8 cellular contexts compared by ENCODE assay signal in genomic region chrX:44440006-44440405, GRCh38.
"Had no signal": no experiment of that assay in that cellular context is flagged by ENCODE, and none has a peak within 500 bp of the region (broad histone marks: within the 10 kb centered on the region; RNA-seq: fewer than 3 reads in every experiment).

No MANE protein-coding gene starts in this region.

- H3K4me3 ChIP-seq: K562 had no signal

- H3K27me3 Mint-ChIP-seq: IgD-negative memory B cell had no signal

- H3K27ac ChIP-seq: HL-60 had no signal

- DNase-seq: IMR-90, KBM-7, KG1 had no signal

- FAIRE-seq: HepG2, HTR-8/SVneo, K562 had no signal

- H3K4me3 Mint-ChIP-seq: IgD-negative memory B cell had no signal

- H3K27ac Mint-ChIP-seq: IgD-negative memory B cell had no signal

- ATAC-seq: HepG2, K562 had no signal

- H3K36me3 Mint-ChIP-seq: IgD-negative memory B cell had no signal

- H3K4me1 Mint-ChIP-seq: IgD-negative memory B cell had no signal
